Comparison of ENCODE assay signal across 2 cellular contexts in the genomic region with DNA sequence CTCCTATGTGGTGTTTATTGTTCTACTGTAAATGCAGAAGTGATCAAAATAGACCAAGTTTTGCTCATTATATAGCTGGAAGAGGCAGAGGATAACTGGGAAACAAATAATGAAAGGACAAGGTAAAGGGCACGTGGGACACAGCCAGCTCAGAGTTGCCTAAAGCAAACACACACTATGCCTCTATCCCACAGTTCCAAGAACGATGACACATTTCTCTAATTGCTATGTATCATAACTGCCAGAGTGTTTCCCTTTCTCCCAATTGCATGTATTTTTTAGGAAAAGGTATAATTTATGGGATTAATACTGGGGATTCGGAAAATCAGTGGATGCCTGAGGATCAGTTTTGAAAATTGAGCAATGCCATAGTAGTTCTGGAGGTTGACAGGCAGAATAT.
A peak's percentile ranks its signal among the peaks of the same experiment; 100 is the strongest.
TF ChIP-seq lines count a peak whose summit lies in the region.

No MANE protein-coding gene starts in this region.

TF ChIP-seq in liver, 16 proteins besides CTCF, POLR2A, EP300 and RAD21:
- TF ChIP-seq HNF4A (conservative IDR thresholded peaks at IDR 0.05): peak; percentile 55 to 83
- TF ChIP-seq FOXA1 (IDR thresholded peaks at IDR 0.05): no peak
- TF ChIP-seq YY1 (IDR thresholded peaks at IDR 0.05): no peak
- peak; percentile 79 for TF ChIP-seq SP1 (IDR thresholded peaks at IDR 0.05)
- TF ChIP-seq FOXA2 (IDR thresholded peaks at IDR 0.05): peak; percentile 64
- TF ChIP-seq, protein P1, sequence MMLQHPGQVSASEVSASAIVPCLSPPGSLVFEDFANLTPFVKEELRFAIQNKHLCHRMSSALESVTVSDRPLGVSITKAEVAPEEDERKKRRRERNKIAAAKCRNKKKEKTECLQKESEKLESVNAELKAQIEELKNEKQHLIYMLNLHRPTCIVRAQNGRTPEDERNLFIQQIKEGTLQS (IDR thresholded peaks at IDR 0.05): peak; percentile 43
- TF ChIP-seq JUND (IDR thresholded peaks at IDR 0.05): peak; percentile 65 to 82
- TF ChIP-seq RXRA (IDR thresholded peaks at IDR 0.05): peak; percentile 19 to 66
- TF ChIP-seq, protein P2, sequence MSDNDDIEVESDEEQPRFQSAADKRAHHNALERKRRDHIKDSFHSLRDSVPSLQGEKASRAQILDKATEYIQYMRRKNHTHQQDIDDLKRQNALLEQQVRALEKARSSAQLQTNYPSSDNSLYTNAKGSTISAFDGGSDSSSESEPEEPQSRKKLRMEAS (IDR thresholded peaks at IDR 0.05): peak; percentile 47
- no peak for TF ChIP-seq TAF1 (conservative IDR thresholded peaks at IDR 0.05)

TF ChIP-seq in HepG2, 621 proteins besides CTCF, POLR2A, EP300 and RAD21:
- TF ChIP-seq ESRRA (CRISPR knock-in tag; IDR thresholded peaks at IDR 0.05; ENCODE audit: low read depth) (no peak), ZNF547 (CRISPR knock-in tag; IDR thresholded peaks at IDR 0.05) (no peak), MED1 (CRISPR knock-in tag; IDR thresholded peaks at IDR 0.05) (no peak), CHCHD3 (CRISPR knock-in tag; IDR thresholded peaks at IDR 0.05) (no peak), AGO2 (optimal IDR thresholded peaks at IDR 0.05; ENCODE audit: low read depth, low read length) (no peak), NFYB (CRISPR knock-in tag; IDR thresholded peaks at IDR 0.05) (no peak), ZNF256 (CRISPR knock-in tag; conservative IDR thresholded peaks at IDR 0.05) (no peak), ZNF703 (CRISPR knock-in tag; IDR thresholded peaks at IDR 0.05; ENCODE audit: borderline replicate concordance) (no peak), PLRG1 (conservative IDR thresholded peaks at IDR 0.05) (no peak), ZFP90 (CRISPR knock-in tag; IDR thresholded peaks at IDR 0.05; ENCODE audit: borderline replicate concordance) (no peak)
- TF ChIP-seq, protein P3, sequence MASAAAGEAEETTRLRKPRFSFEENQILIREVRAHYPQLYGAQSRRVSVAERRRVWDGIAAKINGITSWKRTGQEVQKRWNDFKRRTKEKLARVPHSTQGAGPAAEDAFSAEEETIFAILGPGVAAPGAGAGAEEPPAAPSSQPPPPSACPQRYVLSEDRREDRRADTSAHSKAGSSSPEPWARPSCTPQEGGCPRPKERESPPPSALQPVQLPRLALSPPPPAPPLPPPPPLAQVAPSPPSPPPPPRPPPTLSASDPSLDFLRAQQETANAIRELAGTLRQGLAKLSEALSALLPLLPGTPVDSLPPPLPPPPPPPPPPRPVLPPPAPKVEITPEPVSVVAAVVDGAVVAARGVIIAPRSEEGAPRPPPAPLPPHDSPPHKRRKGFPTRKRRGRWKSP (CRISPR knock-in tag; IDR thresholded peaks at IDR 0.05): no peak
- TF ChIP-seq, protein P4, sequence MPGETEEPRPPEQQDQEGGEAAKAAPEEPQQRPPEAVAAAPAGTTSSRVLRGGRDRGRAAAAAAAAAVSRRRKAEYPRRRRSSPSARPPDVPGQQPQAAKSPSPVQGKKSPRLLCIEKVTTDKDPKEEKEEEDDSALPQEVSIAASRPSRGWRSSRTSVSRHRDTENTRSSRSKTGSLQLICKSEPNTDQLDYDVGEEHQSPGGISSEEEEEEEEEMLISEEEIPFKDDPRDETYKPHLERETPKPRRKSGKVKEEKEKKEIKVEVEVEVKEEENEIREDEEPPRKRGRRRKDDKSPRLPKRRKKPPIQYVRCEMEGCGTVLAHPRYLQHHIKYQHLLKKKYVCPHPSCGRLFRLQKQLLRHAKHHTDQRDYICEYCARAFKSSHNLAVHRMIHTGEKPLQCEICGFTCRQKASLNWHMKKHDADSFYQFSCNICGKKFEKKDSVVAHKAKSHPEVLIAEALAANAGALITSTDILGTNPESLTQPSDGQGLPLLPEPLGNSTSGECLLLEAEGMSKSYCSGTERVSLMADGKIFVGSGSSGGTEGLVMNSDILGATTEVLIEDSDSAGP (CRISPR knock-in tag; IDR thresholded peaks at IDR 0.05; ENCODE audit: borderline replicate concordance): no peak
- TF ChIP-seq, protein P5, sequence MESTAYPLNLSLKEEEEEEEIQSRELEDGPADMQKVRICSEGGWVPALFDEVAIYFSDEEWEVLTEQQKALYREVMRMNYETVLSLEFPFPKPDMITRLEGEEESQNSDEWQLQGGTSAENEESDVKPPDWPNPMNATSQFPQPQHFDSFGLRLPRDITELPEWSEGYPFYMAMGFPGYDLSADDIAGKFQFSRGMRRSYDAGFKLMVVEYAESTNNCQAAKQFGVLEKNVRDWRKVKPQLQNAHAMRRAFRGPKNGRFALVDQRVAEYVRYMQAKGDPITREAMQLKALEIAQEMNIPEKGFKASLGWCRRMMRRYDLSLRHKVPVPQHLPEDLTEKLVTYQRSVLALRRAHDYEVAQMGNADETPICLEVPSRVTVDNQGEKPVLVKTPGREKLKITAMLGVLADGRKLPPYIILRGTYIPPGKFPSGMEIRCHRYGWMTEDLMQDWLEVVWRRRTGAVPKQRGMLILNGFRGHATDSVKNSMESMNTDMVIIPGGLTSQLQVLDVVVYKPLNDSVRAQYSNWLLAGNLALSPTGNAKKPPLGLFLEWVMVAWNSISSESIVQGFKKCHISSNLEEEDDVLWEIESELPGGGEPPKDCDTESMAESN (CRISPR knock-in tag; conservative IDR thresholded peaks at IDR 0.05): no peak
- TF ChIP-seq, protein P6, sequence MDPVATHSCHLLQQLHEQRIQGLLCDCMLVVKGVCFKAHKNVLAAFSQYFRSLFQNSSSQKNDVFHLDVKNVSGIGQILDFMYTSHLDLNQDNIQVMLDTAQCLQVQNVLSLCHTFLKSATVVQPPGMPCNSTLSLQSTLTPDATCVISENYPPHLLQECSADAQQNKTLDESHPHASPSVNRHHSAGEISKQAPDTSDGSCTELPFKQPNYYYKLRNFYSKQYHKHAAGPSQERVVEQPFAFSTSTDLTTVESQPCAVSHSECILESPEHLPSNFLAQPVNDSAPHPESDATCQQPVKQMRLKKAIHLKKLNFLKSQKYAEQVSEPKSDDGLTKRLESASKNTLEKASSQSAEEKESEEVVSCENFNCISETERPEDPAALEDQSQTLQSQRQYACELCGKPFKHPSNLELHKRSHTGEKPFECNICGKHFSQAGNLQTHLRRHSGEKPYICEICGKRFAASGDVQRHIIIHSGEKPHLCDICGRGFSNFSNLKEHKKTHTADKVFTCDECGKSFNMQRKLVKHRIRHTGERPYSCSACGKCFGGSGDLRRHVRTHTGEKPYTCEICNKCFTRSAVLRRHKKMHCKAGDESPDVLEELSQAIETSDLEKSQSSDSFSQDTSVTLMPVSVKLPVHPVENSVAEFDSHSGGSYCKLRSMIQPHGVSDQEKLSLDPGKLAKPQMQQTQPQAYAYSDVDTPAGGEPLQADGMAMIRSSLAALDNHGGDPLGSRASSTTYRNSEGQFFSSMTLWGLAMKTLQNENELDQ (CRISPR knock-in tag; IDR thresholded peaks at IDR 0.05; ENCODE audit: borderline replicate concordance): no peak
